ENCODE assay signal across 1 cellular context in the genomic region with DNA sequence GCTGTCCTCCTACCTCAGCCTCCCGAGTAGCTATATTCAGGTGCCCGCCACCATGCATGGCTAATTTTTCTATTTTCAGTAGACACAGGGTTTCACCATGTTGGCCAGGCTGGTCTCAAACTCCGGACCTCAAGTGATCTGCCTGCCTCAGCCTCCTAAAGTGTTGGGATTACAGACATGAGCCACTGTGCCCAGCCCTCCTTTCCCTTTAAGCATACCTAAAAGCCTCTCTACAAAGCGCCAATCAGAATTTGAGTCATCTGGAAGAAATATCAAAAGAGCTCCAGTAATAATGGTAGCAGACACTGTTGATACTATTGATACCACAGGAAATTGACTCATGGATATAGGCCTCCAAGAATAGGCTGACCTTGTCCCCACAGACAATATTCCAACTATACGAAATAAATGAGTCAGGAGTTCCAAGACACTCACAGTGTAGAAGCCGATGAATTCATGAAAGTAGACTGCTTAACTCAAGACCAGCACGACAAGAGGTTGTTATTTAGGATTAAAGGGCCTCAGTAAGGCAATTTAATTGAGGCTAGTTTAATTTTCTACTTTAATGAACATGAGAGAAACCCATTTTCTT.
TF ChIP-seq lines count a peak whose summit lies in the region.

No MANE protein-coding gene starts in this region.

TF ChIP-seq in SK-N-SH, 30 proteins besides CTCF, POLR2A, EP300 and RAD21:
- TF ChIP-seq FOSL2 (IDR thresholded peaks at IDR 0.05; ENCODE audit: borderline replicate concordance, low read depth) (0 out of 2 replicates have a peak, but pooled peaks have one; percentile 7), MEF2A (IDR thresholded peaks at IDR 0.05; ENCODE audit: borderline replicate concordance, low read depth) (peak; percentile 29; the same call in 1 of the 2 replicates)
